15 cellular contexts compared by ENCODE assay signal in genomic region chr3:142896201-142896755, GRCh38.
DNase-seq lines count a peak whose midpoint lies in the region; ATAC-seq, FAIRE-seq and TF ChIP-seq lines count a peak whose summit lies in the region.
"Had no signal": no experiment of that assay in that cellular context is flagged by ENCODE, and none has a peak within 500 bp of the region (broad histone marks: within the 10 kb centered on the region; RNA-seq: fewer than 3 reads in every experiment).

No MANE protein-coding gene starts in this region.

- no peaks in the 10 kb centered on the region for H3K36me3 Mint-ChIP-seq in nephron progenitor cell (ENCODE audit: low read depth)
- H3K36me3 Mint-ChIP-seq: brain, immature natural killer cell, type B pancreatic cell had no signal

- no peaks in the 10 kb centered on the region for H3K4me1 Mint-ChIP-seq in nephron progenitor cell
- H3K4me1 Mint-ChIP-seq: brain, immature natural killer cell had no signal

- H3K4me3 Mint-ChIP-seq in nephron progenitor cell: no peak overlapping the region
- H3K4me3 Mint-ChIP-seq: brain, immature natural killer cell, type B pancreatic cell had no signal

- H3K27ac Mint-ChIP-seq in nephron progenitor cell: no peak overlapping the region
- H3K27ac Mint-ChIP-seq: brain, immature natural killer cell, type B pancreatic cell had no signal

- CTCF ChIA-PET in AG04449 (lab: Yijun Ruan, JAX): no interaction called here

- no peak for ATAC-seq in GM18517 (IDR thresholded peaks at IDR 0.05; ENCODE audit: unreplicated experiment)
- ATAC-seq in HG02678 (IDR thresholded peaks at IDR 0.05; ENCODE audit: unreplicated experiment): no peak

- TF ChIP-seq CTCF in AG04449 (IDR thresholded peaks at IDR 0.05; ENCODE audit: insufficient read depth, low read length, missing control alignments): no peak
- TF ChIP-seq CTCF in D721Med (IDR thresholded peaks at IDR 0.05; ENCODE audit: insufficient read depth, missing control alignments): no peak
- no peak for TF ChIP-seq CTCF in nephron progenitor cell (IDR thresholded peaks at IDR 0.05)

- H3K27me3 Mint-ChIP-seq in nephron progenitor cell (ENCODE audit: low read depth, poor library complexity): peaks cover 14% of the 10 kb centered on the region
- H3K27me3 Mint-ChIP-seq: brain had no signal

- peaks cover 11% of the 10 kb centered on the region for H3K9me3 Mint-ChIP-seq in nephron progenitor cell

- POLR2A ChIA-PET in AG04449 (lab: Yijun Ruan, JAX): no interaction called here

- no peak overlapping the region for H3K4me3 ChIP-seq in AG04449 (ENCODE audit: low read depth, low read length)
- H3K4me3 ChIP-seq: BLaER1 treated with 17β-estradiol and CSF1 and Interleukin-3, amounts not matched to agents 10 nM and 100 nM had no signal

- no peak for FAIRE-seq in HTR-8/SVneo (lab: Jason Lieb, UNC)
- no peak for FAIRE-seq in D721Med (lab: Jason Lieb, UNC)

- peak; percentile 52 for DNase-seq in AG04449 (ENCODE audit: low read depth, low spot score)
- DNase-seq in HTR-8/SVneo (ENCODE audit: insufficient read length, low spot score): peak; percentile 39
- peak; percentile 57 for DNase-seq in astrocyte of the hippocampus (ENCODE audit: low read depth, low spot score)
- peak; percentile 90 for DNase-seq in islet precursor cell
- no peak for DNase-seq in D721Med (ENCODE audit: insufficient read length, low spot score)
- no peak for DNase-seq in nephron progenitor cell
- DNase-seq: GDM1, immature natural killer cell, NCI-H1105 treated with DMSO at 0.1 percent for 48 hours, NCI-H82 had no signal

Comparison
In these comparisons a context has a peak if more than half of its experiments do, and no peak if none do; other contexts are left out.
1. DNase-seq: peak in AG04449 (single experiment), HTR-8/SVneo (single experiment), astrocyte of the hippocampus (single experiment) and islet precursor cell (single experiment); none in D721Med (single experiment) and nephron progenitor cell (single experiment).